In the genomic region with DNA sequence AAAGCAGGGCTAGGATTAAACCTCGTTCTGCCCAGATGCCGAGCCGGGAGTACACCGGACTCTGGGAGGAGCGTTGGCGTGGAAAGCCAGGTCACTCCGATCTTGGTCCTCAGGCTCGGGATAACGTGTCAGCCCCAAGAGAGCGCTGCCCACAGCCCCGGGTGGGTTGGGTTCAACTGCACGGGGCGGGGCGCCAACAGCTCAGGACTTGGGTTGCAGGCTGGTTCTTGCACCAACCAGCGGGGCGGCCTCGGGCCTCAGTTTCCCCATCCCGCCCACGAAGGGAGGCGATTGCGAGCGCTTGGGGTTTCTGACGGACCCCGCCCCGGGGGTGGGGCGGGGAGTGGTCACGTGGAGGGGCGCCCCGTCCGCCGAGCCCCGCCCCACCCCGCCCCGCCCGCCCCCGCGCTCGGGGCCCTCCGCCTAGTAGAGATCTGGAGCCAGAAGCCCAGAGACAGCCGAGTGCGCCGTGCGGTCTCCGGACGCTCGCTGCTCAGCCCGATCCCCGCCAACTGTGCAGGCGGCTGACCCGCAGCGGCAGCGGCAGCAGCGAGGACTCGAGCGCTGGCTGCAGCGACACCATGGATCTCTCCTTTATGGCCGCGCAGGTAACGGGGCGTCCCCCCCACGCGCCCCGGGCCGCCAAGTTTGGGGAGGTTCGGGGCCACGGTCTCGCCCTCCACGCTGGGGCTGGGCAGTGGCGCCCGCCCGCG, we compare ENCODE assay signal across 8 cellular contexts. TPM values are rescaled to one million over a fixed set of nuclear protein-coding genes. Genes with fewer than 3 reads are reported as not detected.
DNase-seq lines count a peak whose midpoint lies in the region; ATAC-seq, FAIRE-seq and TF ChIP-seq lines count a peak whose summit lies in the region.

A gene (plus strand): TSS at position 443 of the 713 bp plus-strand sequence. CDS start 139 bp downstream, at position 582.

- intact Hi-C loops in kidney (cut with DNase I) = no loop called here

- H3K9me3 ChIP-seq in kidney (ENCODE audit: control insufficient read depth in 1 of 2, low read length in 2 of 2) = no peaks in the 10 kb centered on the region

- no peaks in the 10 kb centered on the region for H3K36me3 ChIP-seq in kidney (ENCODE audit: control insufficient read depth in 1 of 2, insufficient read depth in 2 of 2, low read length in 2 of 2)

- peaks cover 0 to 6% of the 10 kb centered on the region in 2 donors for H3K4me1 ChIP-seq in kidney (ENCODE audit: control insufficient read depth in 1 of 2, insufficient read depth in 1 of 2, low read depth in 1 of 2, low read length in 2 of 2)

- no peak for FAIRE-seq in kidney (lab: Jason Lieb, UNC)

- no peak for TF ChIP-seq CTCF in VCaP (conservative IDR thresholded peaks at IDR 0.05)
- no peak for TF ChIP-seq CTCF in kidney (IDR thresholded peaks at IDR 0.05; ENCODE audit: borderline replicate concordance, extremely low read depth, insufficient read depth)

- DNase-seq in DMS53 treated with DMSO at 0.1 percent for 48 hours (lab: John Stamatoyannopoulos, UW; ENCODE audit: unreplicated experiment) = peak; percentile 34
- DNase-seq in HT1080 (ENCODE audit: low read depth) = peak; percentile 38
- peak in 55 of 61 donors; percentile 24 to 86 (median 62) for DNase-seq in caudate nucleus (lab: John Stamatoyannopoulos, UW)
- peak; percentile 92 for DNase-seq in kidney
- DNase-seq in stimulated activated CD4-positive, alpha-beta T cell treated with anti-CD3 and anti-CD28 coated beads, Interleukin-12 subunit alpha, Interleukin-12 subunit beta, amount 100 ng/mL, for 48 hours (ENCODE audit: low read depth in 2 of 3, low spot score in 1 of 3) = peak; percentile 23 to 55 (median 52)

- H3K9ac ChIP-seq in kidney (ENCODE audit: low read length in 2 of 2) = peak within 1 kb of the TSS in 1 of 2 donors; percentile 56

- ATAC-seq in HG03378 (IDR thresholded peaks at IDR 0.05; ENCODE audit: unreplicated experiment) (no peak), GM21619 (IDR thresholded peaks at IDR 0.05; ENCODE audit: unreplicated experiment) (no peak)

- H3K27ac ChIP-seq in VCaP (peak within 1 kb of the TSS; percentile 70; the same call in 1 of the 2 replicates), caudate nucleus (ENCODE audit: low read depth, low read length) (peak within 1 kb of the TSS; percentile 73), kidney (ENCODE audit: low read depth in 2 of 2, low read length in 2 of 2) (no peak within 1 kb of the TSS)

- H3K4me3 ChIP-seq in kidney (ENCODE audit: low read length in 2 of 2) = peak within 1 kb of the TSS; percentile 35 to 54

RNA-seq across cellular contexts. Expression of the gene that starts here (rescaled TPM):
- 5.0 and 5.9 TPM in 2 replicates for total RNA-seq in HT1080 (2014; rRNA removed; shearing (Covaris generic))
- polyA plus RNA-seq in HT1080 (2015; cell fraction: cytosol; rRNA removed) = 6.1 and 7.5 TPM in 2 replicates
- polyA plus RNA-seq in HT1080 (2015; cell fraction: nucleus; rRNA removed) = 10.9 and 11.3 TPM in 2 replicates
- 17.5 TPM for total RNA-seq in kidney
- polyA plus RNA-seq in kidney (ENCODE audit: insufficient read depth, low read depth, low replicate concordance) = 6.0 TPM

Comparison
In these comparisons a context has a peak if more than half of its experiments do, and no peak if none do; other contexts are left out.
1. DNase-seq: peak in every context shown above with its lines; median percentile 92 in kidney; 62 in caudate nucleus; 52 in stimulated activated CD4-positive, alpha-beta T cell treated with anti-CD3 and anti-CD28 coated beads, Interleukin-12 subunit alpha, Interleukin-12 subunit beta, amount 100 ng/mL, for 48 hours; 38 in HT1080; 34 in DMS53 treated with DMSO at 0.1 percent for 48 hours.
2. H3K27ac ChIP-seq: peak in VCaP (single experiment) and caudate nucleus (single experiment); none in kidney (0 of 2).